ENCODE assay signal across 8 cellular contexts in the genomic region with DNA sequence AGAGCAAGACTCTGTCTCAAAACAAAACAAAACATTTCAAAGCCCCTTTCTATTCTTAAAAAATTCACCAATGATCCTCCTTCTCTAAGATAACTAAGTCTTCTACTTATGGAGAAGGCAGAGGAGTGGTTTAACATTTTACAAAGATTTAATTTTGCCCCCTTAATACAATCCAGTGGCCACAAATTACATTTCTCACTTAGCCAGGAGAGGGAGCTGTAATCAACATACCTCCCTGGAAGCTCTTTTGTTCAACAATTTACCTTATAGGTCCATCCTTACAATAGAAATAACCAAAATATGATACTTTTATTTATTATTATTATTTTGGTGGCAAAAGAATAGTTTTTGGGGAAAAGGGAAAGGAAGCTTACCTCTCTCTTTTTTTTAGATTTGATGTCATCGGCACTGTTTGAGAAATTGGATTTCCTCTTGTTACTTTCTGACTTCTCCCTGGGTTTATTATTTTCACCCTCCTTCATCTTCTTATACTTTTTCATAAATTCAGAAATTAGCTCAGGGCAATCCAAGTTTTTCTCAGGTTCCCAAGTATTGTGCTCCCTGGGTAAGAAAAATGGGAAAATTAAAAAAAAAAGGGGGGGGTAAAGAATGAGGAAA. TPM values are rescaled to one million over a fixed set of nuclear protein-coding genes. Genes with fewer than 3 reads are reported as not detected.
DNase-seq lines count a peak whose midpoint lies in the region; ATAC-seq, FAIRE-seq and TF ChIP-seq lines count a peak whose summit lies in the region.

No MANE protein-coding gene starts in this region.

- H3K36me3 ChIP-seq in ACC112 (ENCODE audit: insufficient read depth, low read length) (peaks cover 11% of the 10 kb centered on the region; the same call in 1 of the 2 replicates), kidney (ENCODE audit: control insufficient read depth in 1 of 2, insufficient read depth in 2 of 2, low read length in 2 of 2) (peaks cover 2 to 14% of the 10 kb centered on the region in 2 donors)

- in situ Hi-C loops in G401 (cut with HindIII; ENCODE audit: low sequenced_read_pairs), result no loop called here

- peaks cover 22% of the 10 kb centered on the region for H3K79me2 ChIP-seq in ACC112 (ENCODE audit: control insufficient read depth, insufficient read depth, low read length, unreplicated experiment)

- no peaks in the 10 kb centered on the region for H3K4me1 ChIP-seq in ACC112 (ENCODE audit: control insufficient read depth, insufficient read depth, low read length, unreplicated experiment)
- no peaks in the 10 kb centered on the region for H3K4me1 ChIP-seq in kidney (ENCODE audit: control insufficient read depth in 1 of 2, insufficient read depth in 1 of 2, low read depth in 1 of 2, low read length in 2 of 2)

- H3K4me3 ChIP-seq in ACC112 (ENCODE audit: low read depth, low read length) (no peak overlapping the region), kidney (ENCODE audit: low read length in 2 of 2) (no peak overlapping the region)

- ATAC-seq in GM21526 (IDR thresholded peaks at IDR 0.05; ENCODE audit: low FRiP score, unreplicated experiment), result no peak
- ATAC-seq in GM21576 (IDR thresholded peaks at IDR 0.05; ENCODE audit: unreplicated experiment), result no peak

- TF ChIP-seq CTCF in kidney (IDR thresholded peaks at IDR 0.05; ENCODE audit: borderline replicate concordance, extremely low read depth, insufficient read depth), result peak; percentile 58

- intact Hi-C loops in kidney (cut with DNase I), result no loop called here

- no peak overlapping the region for H2AFZ ChIP-seq in ACC112 (ENCODE audit: low read length, unreplicated experiment)

- no peak overlapping the region for H3K9ac ChIP-seq in kidney (ENCODE audit: low read length in 2 of 2)

- H3K9me3 ChIP-seq in kidney (ENCODE audit: control insufficient read depth in 1 of 2, low read length in 2 of 2), result no peaks in the 10 kb centered on the region

- no peaks in the 10 kb centered on the region for H3K27me3 ChIP-seq in ACC112 (ENCODE audit: insufficient read depth, low read length)

- H3K27ac ChIP-seq in ACC112 (ENCODE audit: low read depth, low read length) (peak overlapping the region; percentile 8; the same call in 1 of the 2 replicates), kidney (ENCODE audit: low read depth in 2 of 2, low read length in 2 of 2) (no peak overlapping the region)

- FAIRE-seq in kidney (lab: Jason Lieb, UNC) (peak; percentile 81), urothelium cell line (lab: Jason Lieb, UNC) (no peak)

- peak; percentile 46 for DNase-seq in G401 (ENCODE audit: low spot score)
- DNase-seq in NCI-H2029 treated with DMSO at 0.1 percent for 48 hours (lab: John Stamatoyannopoulos, UW), result peak; percentile 32
- peak; percentile 64 for DNase-seq in astrocyte of the hippocampus (ENCODE audit: low read depth, low spot score)
- DNase-seq in kidney, result no peak
- peak; percentile 38 for DNase-seq in urothelium cell line (ENCODE audit: low spot score)

RNA-seq across cellular contexts. Expression of a gene that starts 28.1 kb away (rescaled TPM):
- total RNA-seq in G401 (2014; rRNA removed; shearing (Covaris generic)), result 59.0 and 67.6 TPM in 2 replicates
- 112 TPM for total RNA-seq in kidney
- polyA plus RNA-seq in kidney (ENCODE audit: insufficient read depth, low read depth, low replicate concordance), result 15.0 TPM

RNA-seq across cellular contexts. Expression of a gene that starts 28.8 kb away (rescaled TPM):
- total RNA-seq in G401 (2014; rRNA removed; shearing (Covaris generic)), result 312 and 417 TPM in 2 replicates
- 964 TPM for total RNA-seq in kidney
- 648 TPM for polyA plus RNA-seq in kidney (ENCODE audit: insufficient read depth, low read depth, low replicate concordance)

RNA-seq across cellular contexts. Expression of a gene that starts 49.0 kb away (rescaled TPM):
- total RNA-seq in G401 (2014; rRNA removed; shearing (Covaris generic)), result 13.7 and 18.5 TPM in 2 replicates
- total RNA-seq in kidney, result 1.6 TPM
- polyA plus RNA-seq in kidney (ENCODE audit: insufficient read depth, low read depth, low replicate concordance), result not detected
